Comparison of ENCODE assay signal across 27 cellular contexts in the genomic region with DNA sequence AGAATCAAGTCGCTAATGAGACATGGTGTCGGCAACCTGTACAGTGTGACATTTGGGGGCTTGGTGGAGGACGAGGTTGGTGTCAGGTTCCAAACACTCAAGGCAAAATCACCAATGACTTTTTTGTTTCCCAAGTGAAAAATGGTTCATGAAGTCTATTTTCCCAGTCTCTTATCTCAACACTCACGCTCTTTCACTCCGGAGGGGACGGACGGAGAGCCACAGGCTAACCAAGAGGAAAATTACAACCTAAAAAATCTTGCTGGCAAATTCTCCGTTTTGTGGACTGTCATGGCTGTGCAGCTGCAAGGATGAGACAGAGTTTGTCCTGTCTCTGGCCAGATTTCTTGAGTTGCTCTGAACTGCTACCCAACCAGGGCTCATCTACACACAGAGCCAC.
A peak's percentile ranks its signal among the peaks of the same experiment; 100 is the strongest.
DNase-seq lines count a peak whose midpoint lies in the region; ATAC-seq and TF ChIP-seq lines count a peak whose summit lies in the region.
"Had no signal": no experiment of that assay in that cellular context is flagged by ENCODE, and none has a peak within 500 bp of the region (broad histone marks: within the 10 kb centered on the region; RNA-seq: fewer than 3 reads in every experiment).

No MANE protein-coding gene starts in this region.

- TF ChIP-seq CTCF in cardiac muscle cell (IDR thresholded peaks at IDR 0.05; ENCODE audit: low read depth, low read length) (no peak), transverse colon (IDR thresholded peaks at IDR 0.05) (no peak)

- no peak for TF ChIP-seq POLR2A in transverse colon (IDR thresholded peaks at IDR 0.05)

- no peaks in the 10 kb centered on the region for H3K27me3 ChIP-seq in cardiac muscle cell
- no peaks in the 10 kb centered on the region for H3K27me3 ChIP-seq in right cardiac atrium (ENCODE audit: control insufficient read depth, insufficient read depth)
- H3K27me3 ChIP-seq in HAP-1 (ENCODE audit: low read depth), result no peaks in the 10 kb centered on the region
- no peaks in the 10 kb centered on the region for H3K27me3 ChIP-seq in transverse colon
- H3K27me3 ChIP-seq: SJCRH30 had no signal

- H3K4me1 ChIP-seq in cardiac muscle cell (ENCODE audit: low read depth) (peaks cover 34% of the 10 kb centered on the region), right cardiac atrium (ENCODE audit: control insufficient read depth, insufficient read depth, low read length) (peaks cover 11% of the 10 kb centered on the region), HAP-1 (no peaks in the 10 kb centered on the region), transverse colon (peaks cover 0 to 4% (median 0%) of the 10 kb centered on the region in 4 donors)
- H3K4me1 ChIP-seq: SJCRH30 had no signal

- H3K9me3 ChIP-seq in cardiac muscle cell (ENCODE audit: low read depth), result no peaks in the 10 kb centered on the region
- no peaks in the 10 kb centered on the region for H3K9me3 ChIP-seq in right cardiac atrium (ENCODE audit: control insufficient read depth, low read length)
- no peaks in the 10 kb centered on the region for H3K9me3 ChIP-seq in HAP-1
- no peaks in the 10 kb centered on the region for H3K9me3 ChIP-seq in transverse colon
- H3K9me3 ChIP-seq: SJCRH30 had no signal

- no peaks in the 10 kb centered on the region for H3K36me3 ChIP-seq in cardiac muscle cell
- H3K36me3 ChIP-seq in HAP-1 (replicated peaks), result no peaks in the 10 kb centered on the region
- H3K36me3 ChIP-seq in transverse colon, result no peaks in the 10 kb centered on the region
- H3K36me3 ChIP-seq: SJCRH30 had no signal

- in situ Hi-C loops in HAP-1 (cut with MboI; ENCODE audit: low sequenced_read_pairs) (no loop called here), transverse colon (cut with MboI; ENCODE audit: low pct_ligation_motif_present in 1 of 4, low pct_unique_long_range_greater_than_20kb in 1 of 4, low sequenced_read_pairs in 3 of 4) (no loop called here)

- no peak for TF ChIP-seq EP300 in transverse colon (IDR thresholded peaks at IDR 0.05; ENCODE audit: low read depth)

- H3K4me3 ChIP-seq in cardiac muscle cell, result no peak overlapping the region
- no peak overlapping the region for H3K4me3 ChIP-seq in right cardiac atrium (ENCODE audit: low read length)
- no peak overlapping the region for H3K4me3 ChIP-seq in HAP-1
- no peak overlapping the region for H3K4me3 ChIP-seq in transverse colon
- H3K4me3 ChIP-seq: GM23248, K562, SJCRH30 had no signal

- WGBS in right cardiac atrium, result 32% methylated on average over 8 of the region's 8 CpGs
- WGBS in transverse colon (ENCODE audit: low coverage in 1 of 2), 2 donors, result 82 to 93% methylated on average over 4 to 8 of the region's 8 CpGs

- intact Hi-C loops in right cardiac atrium (cut with DNase I), result no loop called here
- intact Hi-C loops in sciatic nerve (cut with DNase I), result no loop called here
- intact Hi-C loops in transverse colon (cut with DNase I; ENCODE audit: low total_unique reads), result no loop called here

- peak; percentile 59 to 74 for ATAC-seq in right cardiac atrium
- peak; percentile 59 for ATAC-seq in sciatic nerve
- ATAC-seq: CD8-positive, alpha-beta T cell; HepG2; K562 had no signal

- DNase-seq in NCI-H1092 treated with DMSO at 0.1 percent for 48 hours (lab: John Stamatoyannopoulos, UW) (peak; percentile 70), NCI-H1092 (lab: John Stamatoyannopoulos, UW) (no peak), cardiac muscle cell (ENCODE audit: low read depth in 1 of 2, low spot score in 1 of 2) (no peak), right cardiac atrium (peak in 2 of 3 donors; percentile 28 to 64), sciatic nerve (ENCODE audit: low spot score) (no peak), HAP-1 (ENCODE audit: low spot score in 2 of 2) (no peak), transverse colon (no peak), NK-92 (lab: John Stamatoyannopoulos, UW; ENCODE audit: unreplicated experiment) (no peak)
- DNase-seq: 8988T; AML-193; C1 segment of cervical spinal cord; Calu3; CD8-positive, alpha-beta T cell; DMS53; GDM1; GM23248; H9; MM.1S; NCI-H1105; NCI-H2029 treated with DMSO at 0.1 percent for 48 hours; NCI-H526; NK-92 treated with Interleukin-12 subunit alpha and Interleukin-12 subunit beta, amount 100 ng/mL, for 24 hours; SJCRH30 had no signal

- peak overlapping the region; percentile 62 for H3K27ac ChIP-seq in cardiac muscle cell
- H3K27ac ChIP-seq in right cardiac atrium (ENCODE audit: low read length), result peak overlapping the region; percentile 17
- no peak overlapping the region for H3K27ac ChIP-seq in transverse colon
- H3K27ac ChIP-seq: GM23248, HL-60, RWPE1, SJCRH30 had no signal

Comparison
In these comparisons a context has a peak if more than half of its experiments do, and no peak if none do; other contexts are left out.
1. DNase-seq: peak in NCI-H1092 treated with DMSO at 0.1 percent for 48 hours (single experiment) and right cardiac atrium (2 of 3); none in NCI-H1092 (single experiment), cardiac muscle cell (0 of 2), sciatic nerve (single experiment), HAP-1 (0 of 2), transverse colon (single experiment) and NK-92 (single experiment).
2. H3K27ac ChIP-seq: peak in cardiac muscle cell (single experiment) and right cardiac atrium (single experiment); none in transverse colon (0 of 4).